15 cellular contexts compared by ENCODE assay signal in genomic region chr1:228801068-228801467, GRCh38.
"Had no signal": no experiment of that assay in that cellular context is flagged by ENCODE, and none has a peak within 500 bp of the region (broad histone marks: within the 10 kb centered on the region; RNA-seq: fewer than 3 reads in every experiment).

No MANE protein-coding gene starts in this region.

- DNase-seq: activated CD4-positive, alpha-beta T cell treated with anti-CD3 and anti-CD28 coated beads for 4 hours; activated CD8-positive, alpha-beta T cell treated with anti-CD3 and anti-CD28 coated beads for 36 hours; activated naive CD4-positive, alpha-beta T cell treated with anti-CD3 and anti-CD28 coated beads, Interleukin-2, amount 10 ng/mL, durations not matched to agents 7 days and 5 days; amygdala; brain microvascular endothelial cell; effector memory CD4-positive, alpha-beta T cell; glutamatergic neuron; left cardiac atrium; naive thymus-derived CD8-positive, alpha-beta T cell; occipital lobe; sigmoid colon; stimulated activated CD4-positive, alpha-beta T cell treated with anti-CD3 and anti-CD28 coated beads, Interleukin-12 subunit alpha, Interleukin-12 subunit beta, amount 100 ng/mL, for 4 hours; stimulated activated CD4-positive, alpha-beta T cell treated with anti-CD3 and anti-CD28 coated beads, Interleukin-2, amount 100 ng/mL, for 48 hours had no signal

- H3K27me3 ChIP-seq: brain microvascular endothelial cell, sigmoid colon had no signal

- H3K27me3 Mint-ChIP-seq: activated CD8-positive, alpha-beta T cell treated with anti-CD3 and anti-CD28 coated beads for 36 hours; activated naive CD4-positive, alpha-beta T cell treated with anti-CD3 and anti-CD28 coated beads, Interleukin-2, amount 10 ng/mL, durations not matched to agents 7 days and 5 days; naive thymus-derived CD8-positive, alpha-beta T cell; stimulated activated naive CD8-positive, alpha-beta T cell treated with anti-CD3 and anti-CD28 coated beads, Interleukin-15, Interleukin-2, amounts not matched to agents 100 ng/mL and 50 ng/mL, for 24 hours had no signal

- H3K36me3 ChIP-seq: brain microvascular endothelial cell, sigmoid colon, thoracic aorta had no signal

- H3K9me3 ChIP-seq: sigmoid colon, thoracic aorta had no signal

- H3K4me3 Mint-ChIP-seq: activated CD8-positive, alpha-beta T cell treated with anti-CD3 and anti-CD28 coated beads for 36 hours; activated naive CD4-positive, alpha-beta T cell treated with anti-CD3 and anti-CD28 coated beads, Interleukin-2, amount 10 ng/mL, durations not matched to agents 7 days and 5 days; naive thymus-derived CD8-positive, alpha-beta T cell; stimulated activated naive CD8-positive, alpha-beta T cell treated with anti-CD3 and anti-CD28 coated beads, Interleukin-15, Interleukin-2, amounts not matched to agents 100 ng/mL and 50 ng/mL, for 24 hours had no signal

- H3K27ac ChIP-seq: brain microvascular endothelial cell, thoracic aorta had no signal

- H3K27ac Mint-ChIP-seq: activated CD8-positive, alpha-beta T cell treated with anti-CD3 and anti-CD28 coated beads for 36 hours; activated naive CD4-positive, alpha-beta T cell treated with anti-CD3 and anti-CD28 coated beads, Interleukin-2, amount 10 ng/mL, durations not matched to agents 7 days and 5 days; stimulated activated naive CD8-positive, alpha-beta T cell treated with anti-CD3 and anti-CD28 coated beads, Interleukin-15, Interleukin-2, amounts not matched to agents 100 ng/mL and 50 ng/mL, for 24 hours had no signal

- H3K4me3 ChIP-seq: sigmoid colon, thoracic aorta had no signal
